ENCODE assay signal across 12 cellular contexts in genomic region chr7:72412121-72412618, GRCh38. TPM values are rescaled to one million over a fixed set of nuclear protein-coding genes. Genes with fewer than 3 reads are reported as not detected.
"Had no signal": no experiment of that assay in that cellular context is flagged by ENCODE, and none has a peak within 500 bp of the region (broad histone marks: within the 10 kb centered on the region; RNA-seq: fewer than 3 reads in every experiment).

Gene CALN1 (minus strand): TSS chr7:72412338.

RNA-seq across cellular contexts. Expression of gene CALN1, which starts in this region (rescaled TPM):
- total RNA-seq: activated CD4-positive, alpha-beta memory T cell treated with anti-CD3 and anti-CD28 coated beads for 36 hours; activated CD4-positive, alpha-beta T cell treated with anti-CD3 and anti-CD28 coated beads, Interleukin-2, amount 10 ng/mL, durations not matched to agents 24 days and 14 days; activated CD8-positive, alpha-beta memory T cell treated with anti-CD3 and anti-CD28 coated beads for 36 hours; activated CD8-positive, alpha-beta memory T cell treated with anti-CD3 and anti-CD28 coated beads, Interleukin-2, amount 10 ng/mL, durations not matched to agents 7 days and 5 days; activated CD8-positive, alpha-beta T cell treated with anti-CD3 and anti-CD28 coated beads, Interleukin-2, amount 10 ng/mL, durations not matched to agents 7 days and 5 days; activated naive CD8-positive, alpha-beta T cell treated with anti-CD3 and anti-CD28 coated beads for 36 hours; activated T-helper 1 cell treated with anti-CD3 and anti-CD28 coated beads, Interleukin-12 subunit alpha, Interleukin-12 subunit beta, Interleukin-2, Interleukin-4 antibody, amounts not matched to agents 30 ng/mL and 10 ng/mL and 1 ng/mL, durations not matched to agents 14 hours and 24 hours and 36 hours; activated T-helper 2 cell treated with anti-CD3 and anti-CD28 coated beads, Interferon-gamma antibody, Interleukin-2, Interleukin-4, amounts not matched to agents 10 μg/mL and 5 μg/mL and 100 μg/mL, durations not matched to agents 14 hours and 24 hours and 36 hours; chondrocyte; endothelial cell of umbilical vein; fibroblast of lung; T-helper 17 cell had no signal
- polyA plus RNA-seq: endothelial cell of umbilical vein, fibroblast of lung had no signal
